Comparison of ENCODE assay signal across 8 cellular contexts in the genomic region with DNA sequence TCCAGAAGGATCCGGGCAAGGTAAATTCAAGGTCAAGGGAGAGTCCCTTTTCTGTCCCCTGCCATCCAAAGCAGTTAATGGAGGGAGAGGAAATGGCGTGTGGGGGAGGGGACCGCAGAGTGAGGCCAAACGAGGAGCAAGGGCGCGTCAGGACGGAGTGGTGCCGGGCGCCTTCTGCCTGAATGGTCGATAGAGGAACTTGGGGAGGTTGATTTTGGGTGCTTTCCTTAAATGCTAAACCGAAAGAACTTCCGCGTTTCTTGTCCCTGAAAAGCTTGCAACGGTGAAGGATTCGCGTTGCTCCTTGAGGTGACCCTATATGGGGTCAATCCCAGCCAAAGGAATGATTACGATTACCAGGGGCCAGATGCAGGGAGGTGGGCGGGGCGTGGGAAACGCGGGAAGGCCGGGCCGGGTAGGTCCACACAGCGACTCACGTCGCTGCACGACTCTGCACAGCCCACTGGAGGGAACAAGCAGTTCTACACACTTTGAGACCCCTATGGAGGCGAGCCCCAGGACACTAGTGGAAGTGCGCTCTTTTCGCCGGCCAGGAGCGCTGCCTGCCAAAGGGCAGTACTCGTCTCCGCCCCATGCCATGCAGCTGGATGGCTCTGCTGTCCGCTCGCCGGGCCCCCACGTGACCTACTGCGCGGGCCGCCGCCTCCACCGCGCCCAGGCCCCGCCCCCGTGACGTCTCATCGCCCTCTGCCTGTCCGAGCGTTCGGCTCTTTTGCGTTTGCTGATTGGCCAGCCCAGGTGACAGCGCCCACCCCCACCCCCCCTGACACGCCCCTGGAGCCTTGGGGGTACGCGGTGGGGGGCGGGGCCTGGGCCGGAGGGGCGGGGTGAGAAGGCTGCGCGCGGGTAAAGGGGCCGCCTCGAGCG. TPM values are rescaled to one million over a fixed set of nuclear protein-coding genes. Genes with fewer than 3 reads are reported as not detected.
DNase-seq lines count a peak whose midpoint lies in the region; ATAC-seq and TF ChIP-seq lines count a peak whose summit lies in the region.

No MANE protein-coding gene starts in this region.

- TF ChIP-seq POLR2A in GM15510 (IDR thresholded peaks at IDR 0.05; ENCODE audit: borderline replicate concordance, extremely low read depth, insufficient read length) (peak; percentile 57), prostate gland (IDR thresholded peaks at IDR 0.05) (peak; percentile 11)

- no peaks in the 10 kb centered on the region for H3K9me3 ChIP-seq in prostate gland

- ATAC-seq in HG02870 (IDR thresholded peaks at IDR 0.05; ENCODE audit: unreplicated experiment) = peak; percentile 86
- ATAC-seq in T-cell (replicated peaks in 1 of 4) = peak; percentile 89 to 93 (median 91)
- peak; percentile 97 for ATAC-seq in left ventricle myocardium superior

- CTCF ChIA-PET in T-cell (lab: Charles Lee) = no interaction called here

- H3K36me3 ChIP-seq in prostate gland (no peaks in the 10 kb centered on the region), urinary bladder (ENCODE audit: insufficient read depth) (no peaks in the 10 kb centered on the region)

- H3K4me3 Mint-ChIP-seq in T-cell = peak overlapping the region; percentile 85 to 88 (median 86)

- no peak for TF ChIP-seq CTCF in prostate gland (IDR thresholded peaks at IDR 0.05)

- H3K27me3 Mint-ChIP-seq in T-cell = no peaks in the 10 kb centered on the region

- H3K27ac ChIP-seq in prostate gland (peak overlapping the region; percentile 61 to 69), urinary bladder (ENCODE audit: low read depth) (no peak overlapping the region)

- no peaks in the 10 kb centered on the region for H3K9me3 Mint-ChIP-seq in T-cell

- intact Hi-C loops in left ventricle myocardium superior (cut with micrococcal nuclease) (no loop called here), prostate gland (cut with DNase I) (loop anchor here (5.0 kb wide), 1 partner anchor 235 kb away; a partner anchor contains a TSS)

- POLR2A ChIA-PET in T-cell (lab: Charles Lee) = no interaction called here

- no peaks in the 10 kb centered on the region for H3K4me1 ChIP-seq in prostate gland (replicated peaks)
- no peaks in the 10 kb centered on the region for H3K4me1 ChIP-seq in urinary bladder (ENCODE audit: insufficient read depth)

- H3K36me3 Mint-ChIP-seq in T-cell = no peaks in the 10 kb centered on the region

- DNase-seq in NCI-H1436 treated with DMSO at 0.1 percent for 48 hours (lab: John Stamatoyannopoulos, UW) (peak; percentile 13), T-cell (peak; percentile 74 to 91 (median 85)), amniotic stem cell (lab: John Stamatoyannopoulos, UW) (peak; percentile 74), left ventricle myocardium superior (peak; percentile 96), prostate gland (ENCODE audit: low spot score) (peak; percentile 92)

- H3K27me3 ChIP-seq in prostate gland (replicated peaks; ENCODE audit: insufficient read depth) = no peaks in the 10 kb centered on the region

- WGBS in prostate gland = under 1% methylated on average over 31 of the region's 65 CpGs
- WGBS in urinary bladder = under 1% methylated on average over 65 of the region's 65 CpGs

- H3K27ac Mint-ChIP-seq in T-cell = peak overlapping the region; percentile 85 to 90

- H3K4me3 ChIP-seq in prostate gland = peak overlapping the region; percentile 44 to 46
- peak overlapping the region; percentile 43 for H3K4me3 ChIP-seq in urinary bladder (ENCODE audit: low read depth, low read length)

- peaks cover 5 to 40% (median 33%) of the 10 kb centered on the region in 3 donors for H3K4me1 Mint-ChIP-seq in T-cell

RNA-seq across cellular contexts. Expression of a gene that starts 0.5 kb away (rescaled TPM):
- 1 to 10 TPM; 3.1 to 6.8 (median 5.3) TPM for total RNA-seq in T-cell
- 8.2 TPM for total RNA-seq in left ventricle myocardium superior
- 1 to 10 TPM; 3.0 to 7.4 TPM for total RNA-seq in prostate gland
- 10.8 TPM for total RNA-seq in urinary bladder
- 2.2 TPM for polyA plus RNA-seq in urinary bladder

Comparison
In these comparisons a context has a peak if more than half of its experiments do, and no peak if none do; other contexts are left out.
1. DNase-seq: peak in every context shown above with its lines; median percentile 96 in left ventricle myocardium superior; 92 in prostate gland; 85 in T-cell; 74 in amniotic stem cell; 13 in NCI-H1436 treated with DMSO at 0.1 percent for 48 hours.